Comparison of ENCODE assay signal across 1 cellular context in genomic region chr6:149642829-149643580, GRCh38.
TF ChIP-seq lines count a peak whose summit lies in the region.

No MANE protein-coding gene starts in this region.

TF ChIP-seq in IMR-90, 13 proteins besides CTCF, POLR2A, EP300 and RAD21:
- peak; percentile 74 for TF ChIP-seq CEBPB (IDR thresholded peaks at IDR 0.05; ENCODE audit: low read depth, low read length)
- no peak for TF ChIP-seq FOS (IDR thresholded peaks at IDR 0.05; ENCODE audit: low read depth, low read length)
- TF ChIP-seq RFX5 (IDR thresholded peaks at IDR 0.05; ENCODE audit: low read depth, low read length) = no peak
